8 cellular contexts compared by ENCODE assay signal in the genomic region with DNA sequence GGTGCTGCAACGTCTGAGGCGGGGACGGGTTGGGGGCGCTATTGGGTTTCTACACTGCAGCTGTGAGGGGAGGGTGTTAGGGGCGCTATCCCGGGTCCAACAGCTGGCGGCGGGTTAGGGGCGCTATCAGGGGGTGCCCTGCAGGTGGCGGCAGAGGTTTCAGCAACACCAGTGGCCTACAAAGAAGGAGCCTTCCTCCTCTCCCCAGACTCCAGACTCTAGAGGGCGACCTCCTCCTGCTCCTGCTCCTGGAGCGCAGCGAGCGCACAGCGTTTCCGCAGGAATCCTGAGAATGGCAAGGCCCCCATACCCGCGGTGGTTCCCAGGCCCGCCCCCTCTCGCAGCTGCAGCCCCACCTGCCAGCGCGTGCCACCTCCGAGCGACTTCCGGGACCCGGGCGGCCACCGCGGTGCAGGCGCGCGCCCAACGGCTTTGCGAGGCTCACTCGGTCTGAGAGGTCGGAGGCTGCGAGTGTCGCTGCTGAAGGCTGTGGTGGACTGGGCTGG. TPM values are rescaled to one million over a fixed set of nuclear protein-coding genes. Genes with fewer than 3 reads are reported as not detected.
DNase-seq lines count a peak whose midpoint lies in the region; ATAC-seq, FAIRE-seq and TF ChIP-seq lines count a peak whose summit lies in the region.
"Not testable (repeated sequence)": the region's sequence is repeated elsewhere in the genome, so short reads cannot be mapped to it uniquely, and the experiment has no call there.

No MANE protein-coding gene starts in this region.

- H3K9me3 ChIP-seq in kidney (ENCODE audit: control insufficient read depth in 1 of 2, low read length in 2 of 2), result not testable (repeated sequence)

- H3K36me3 Mint-ChIP-seq in central memory CD8-positive, alpha-beta T cell (ENCODE audit: insufficient read depth), result not testable (repeated sequence)

- H3K36me3 ChIP-seq in kidney (ENCODE audit: control insufficient read depth in 1 of 2, insufficient read depth in 2 of 2, low read length in 2 of 2), result not testable (repeated sequence)

- not testable (repeated sequence) for H3K9me3 Mint-ChIP-seq in central memory CD8-positive, alpha-beta T cell

- intact Hi-C loops in kidney (cut with DNase I), result not testable (repeated sequence)

- peak; percentile 24 for DNase-seq in AG09319 (ENCODE audit: extremely low read depth, low read depth)
- DNase-seq in NCI-H2196 (lab: John Stamatoyannopoulos, UW; ENCODE audit: unreplicated experiment), result peak; percentile 59
- DNase-seq in activated CD4-positive, alpha-beta T cell treated with anti-CD3 and anti-CD28 coated beads for 4 hours, result peak; percentile 67 to 73
- peak; percentile 66 to 75 for DNase-seq in central memory CD8-positive, alpha-beta T cell (ENCODE audit: low spot score in 2 of 2)
- peak; percentile 92 for DNase-seq in kidney
- peak; percentile 55 to 69 for DNase-seq in stimulated activated CD4-positive, alpha-beta T cell treated with anti-CD3 and anti-CD28 coated beads, Interleukin-1b, Interleukin-23, amount 100 ng/mL, for 4 hours (ENCODE audit: low read depth in 2 of 2)

- FAIRE-seq in kidney (lab: Jason Lieb, UNC), result not testable (repeated sequence)

- H3K9ac ChIP-seq in kidney (ENCODE audit: low read length in 2 of 2), result not testable (repeated sequence)

- not testable (repeated sequence) for H3K4me1 ChIP-seq in kidney (ENCODE audit: control insufficient read depth in 1 of 2, insufficient read depth in 1 of 2, low read depth in 1 of 2, low read length in 2 of 2)

- H3K4me3 ChIP-seq in kidney (ENCODE audit: low read length in 2 of 2), result peak overlapping the region in 1 of 2 donors; percentile 51

- H3K27ac Mint-ChIP-seq in central memory CD8-positive, alpha-beta T cell (ENCODE audit: low read depth), result peak overlapping the region; percentile 91

- H3K27me3 Mint-ChIP-seq in central memory CD8-positive, alpha-beta T cell, result not testable (repeated sequence)

- peak overlapping the region; percentile 95 for H3K4me3 Mint-ChIP-seq in central memory CD8-positive, alpha-beta T cell

- H3K27ac ChIP-seq in kidney (ENCODE audit: low read depth in 2 of 2, low read length in 2 of 2), result not testable (repeated sequence)

- H3K4me1 Mint-ChIP-seq in central memory CD8-positive, alpha-beta T cell, result not testable (repeated sequence)

- peak; percentile 61 for TF ChIP-seq CTCF in AG09319 (IDR thresholded peaks at IDR 0.05; ENCODE audit: low read depth, low read length)
- TF ChIP-seq CTCF in kidney (IDR thresholded peaks at IDR 0.05; ENCODE audit: borderline replicate concordance, extremely low read depth, insufficient read depth), result peak; percentile 30

- ATAC-seq in GM18873 (IDR thresholded peaks at IDR 0.05; ENCODE audit: low FRiP score, unreplicated experiment), result peak; percentile 94
- peak; percentile 88 for ATAC-seq in HG03064 (IDR thresholded peaks at IDR 0.05; ENCODE audit: low read depth, unreplicated experiment)
- ATAC-seq in central memory CD8-positive, alpha-beta T cell (replicated peaks; ENCODE audit: extremely low read depth, poor library complexity, severe bottlenecking), result peak; percentile 82

RNA-seq across cellular contexts. Expression of gene ZNF519, which starts 46.5 kb away (rescaled TPM):
- total RNA-seq in kidney, result 6.6 TPM
- polyA plus RNA-seq in kidney (ENCODE audit: insufficient read depth, low read depth, low replicate concordance), result 1.0 TPM

Comparison
In these comparisons a context has a peak if more than half of its experiments do, and no peak if none do; other contexts are left out.
1. DNase-seq: peak in every context shown above with its lines; median percentile 92 in kidney; 70 in central memory CD8-positive, alpha-beta T cell; 70 in activated CD4-positive, alpha-beta T cell treated with anti-CD3 and anti-CD28 coated beads for 4 hours; 62 in stimulated activated CD4-positive, alpha-beta T cell treated with anti-CD3 and anti-CD28 coated beads, Interleukin-1b, Interleukin-23, amount 100 ng/mL, for 4 hours; 59 in NCI-H2196; 24 in AG09319.